8 cellular contexts compared by ENCODE assay signal in genomic region chr16:56964243-56965148, GRCh38. TPM values are rescaled to one million over a fixed set of nuclear protein-coding genes. Genes with fewer than 3 reads are reported as not detected.
DNase-seq lines count a peak whose midpoint lies in the region; ATAC-seq, FAIRE-seq and TF ChIP-seq lines count a peak whose summit lies in the region.

No MANE protein-coding gene starts in this region.

- no peak overlapping the region for H3K14ac ChIP-seq in H1 (ENCODE audit: insufficient read length)

- no peaks in the 10 kb centered on the region for H3K9me3 ChIP-seq in HAP-1
- H3K9me3 ChIP-seq in H1 (ENCODE audit: insufficient read depth in 2 of 2, low read depth in 1 of 2, low read length in 1 of 2) = no peaks in the 10 kb centered on the region

- H4K8ac ChIP-seq in H1 (ENCODE audit: extremely low read depth, insufficient read depth, low read length) = peak overlapping the region; percentile 97; the same call in 1 of the 2 replicates

- peak overlapping the region; percentile 89 for H4K91ac ChIP-seq in H1 (replicated peaks; ENCODE audit: insufficient read length, low read length)

- peak; percentile 79 to 86 for TF ChIP-seq RAD21 in H1 (IDR thresholded peaks at IDR 0.05 in 1 of 2, conservative IDR thresholded peaks at IDR 0.05 in 1 of 2; ENCODE audit: low read depth in 2 of 2, low read length in 2 of 2)

- no peaks in the 10 kb centered on the region for H4K20me1 ChIP-seq in H1 (replicated peaks in 1 of 2; ENCODE audit: control insufficient read depth in 1 of 2, insufficient read depth in 2 of 2, low read length in 2 of 2)

- H2BK120ac ChIP-seq in H1 (replicated peaks; ENCODE audit: low read depth, low read length) = no peak overlapping the region

- peak overlapping the region in 1 of 2 experiments; percentile 36; a peak in 2 of 4 replicates for H3K4me2 ChIP-seq in H1 (ENCODE audit: insufficient read depth in 1 of 2, low read depth in 2 of 2, low read length in 2 of 2)

- no peak for TF ChIP-seq POLR2A in H1 (IDR thresholded peaks at IDR 0.05; ENCODE audit: control extremely low read depth in 1 of 2, low read depth in 2 of 2, low read length in 2 of 2)

- peak overlapping the region; percentile 69 for H3K4ac ChIP-seq in H1 (replicated peaks; ENCODE audit: insufficient read length, low read depth, low read length)

- H3K9ac ChIP-seq in H1 (replicated peaks in 1 of 4; ENCODE audit: extremely low read depth in 1 of 4, low read depth in 3 of 4, low read length in 3 of 4) = no peak overlapping the region; a peak in 1 of 7 replicates

- H3K4me3 ChIP-seq in HAP-1 (no peak overlapping the region), H1 (ENCODE audit: extremely low read depth in 1 of 4, insufficient read depth in 2 of 4, low read depth in 3 of 4, low read length in 4 of 4) (no peak overlapping the region)

- peak overlapping the region; percentile 72 for H4K5ac ChIP-seq in H1 (ENCODE audit: insufficient read length, low read depth, low read length)

- H2AFZ ChIP-seq in H1 (ENCODE audit: low read length) = peak overlapping the region; percentile 99; the same call in 1 of the 2 replicates

- TF ChIP-seq CTCF in H1 (IDR thresholded peaks at IDR 0.05; ENCODE audit: control extremely low read depth in 1 of 3, insufficient read depth in 1 of 3, low read depth in 1 of 3, low read length in 3 of 3) = peak; percentile 98 to 100 (median 99)

- H2BK12ac ChIP-seq in H1 (ENCODE audit: low read depth, low read length) = no peak overlapping the region; the same call in 1 of the 2 replicates

- no peak overlapping the region for H2BK5ac ChIP-seq in H1 (ENCODE audit: low read depth, low read length)

- H3K18ac ChIP-seq in H1 (ENCODE audit: extremely low read depth, low read length) = peak overlapping the region; percentile 87; the same call in 1 of the 2 replicates

- H3K79me1 ChIP-seq in H1 (ENCODE audit: low read depth, low read length) = no peaks in the 10 kb centered on the region

- no peak overlapping the region for H3K23ac ChIP-seq in H1 (ENCODE audit: insufficient read length)

- H2BK20ac ChIP-seq in H1 (ENCODE audit: low read length) = peak overlapping the region; percentile 90; the same call in 1 of the 2 replicates

- WGBS in H1 (ENCODE audit: extremely low coverage in 1 of 2, insufficient coverage in 1 of 2, insufficient read length in 1 of 2, insufficient replicate concordance in 2 of 2, low coverage in 1 of 2, low lambda C conversion rate in 2 of 2, missing lambda C conversion rate in 1 of 2), 2 experiments = 46% methylated on average over 30 of the region's 30 CpGs; no CpG with 5 or more reads in 1 of the 2 experiments

- peak in 1 of 2 experiments; percentile 62; a peak in 1 of 3 replicates for TF ChIP-seq EP300 in H1 (IDR thresholded peaks at IDR 0.05; ENCODE audit: borderline replicate concordance in 1 of 2, low read depth in 2 of 2, low read length in 2 of 2)

- no peaks in the 10 kb centered on the region for H3K27me3 ChIP-seq in HAP-1 (ENCODE audit: low read depth)
- no peaks in the 10 kb centered on the region; a peak in 1 of 7 replicates for H3K27me3 ChIP-seq in H1 (replicated peaks in 1 of 4; ENCODE audit: control insufficient read depth in 3 of 4, extremely low read depth in 1 of 4, insufficient read depth in 3 of 4, low read length in 3 of 4)

- DNase-seq in Daoy (ENCODE audit: low read depth) = peak; percentile 72
- peak; percentile 85 to 98 for DNase-seq in HAP-1 (ENCODE audit: low spot score in 2 of 2)
- DNase-seq in NK-92 (lab: John Stamatoyannopoulos, UW; ENCODE audit: unreplicated experiment) = peak; percentile 64
- peak; percentile 99 for DNase-seq in activated CD8-positive, alpha-beta memory T cell treated with anti-CD3 and anti-CD28 coated beads for 24 hours
- DNase-seq in H1 (ENCODE audit: low read depth in 1 of 2, low spot score in 2 of 2) = peak; percentile 88 to 100
- peak; percentile 70 for DNase-seq in midbrain (lab: John Stamatoyannopoulos, UW)
- peak; percentile 93 for DNase-seq in stimulated activated CD8-positive, alpha-beta memory T cell treated with anti-CD3 and anti-CD28 coated beads, Interleukin-4, amount 100 ng/mL, for 24 hours (ENCODE audit: low read depth)

- no peak overlapping the region for H3K27ac ChIP-seq in H1 (ENCODE audit: low read depth, low read length)

- FAIRE-seq in H1 (lab: Jason Lieb, UNC) = peak; percentile 39

- no peaks in the 10 kb centered on the region for H3K79me2 ChIP-seq in H1 (ENCODE audit: control insufficient read depth in 1 of 2, insufficient read depth in 2 of 2, low read length in 2 of 2)

- POLR2A ChIA-PET in H1 (lab: Charles Lee; ENCODE audit: partially characterized antibody) = interaction anchor here (1.2 to 1.5 kb wide), 2 partner anchors 21 to 22 kb away, joined by 3 read pairs; no protein-coding TSS in a partner anchor

- no peak for ATAC-seq in HG03439 (IDR thresholded peaks at IDR 0.05; ENCODE audit: unreplicated experiment)

- CTCF ChIA-PET in H1 (lab: Charles Lee; ENCODE audit: partially characterized antibody) = interaction anchor here (0.6 to 8.2 kb wide), 51 partner anchors 8 to 714 kb away, joined by 3 to 75 read pairs (median 5); partner anchors contain the start of genes CPNE2 and NLRC5

- no peak overlapping the region for H2AK5ac ChIP-seq in H1 (ENCODE audit: low read depth, low read length)

- H3K4me1 ChIP-seq in HAP-1 (peaks cover 9% of the 10 kb centered on the region), H1 (replicated peaks in 1 of 4; ENCODE audit: control insufficient read depth in 3 of 4, insufficient read depth in 4 of 4, low read length in 3 of 4) (peaks cover 0 to 2% (median 1%) of the 10 kb centered on the region in 4 experiments; a peak in 4 of 7 replicates)

- H3K56ac ChIP-seq in H1 (replicated peaks; ENCODE audit: insufficient read length, low read depth, low read length) = no peak overlapping the region

- peak overlapping the region; percentile 95; the same call in 1 of the 2 replicates for H2BK15ac ChIP-seq in H1 (ENCODE audit: low read length)

- H3K36me3 ChIP-seq in HAP-1 (replicated peaks) = no peaks in the 10 kb centered on the region
- no peaks in the 10 kb centered on the region for H3K36me3 ChIP-seq in H1 (ENCODE audit: control insufficient read depth in 2 of 4, insufficient read depth in 4 of 4, low read length in 3 of 4)

- no peaks in the 10 kb centered on the region for H3K23me2 ChIP-seq in H1 (ENCODE audit: low read depth, low read length)

- in situ Hi-C loops in HAP-1 (cut with MboI; ENCODE audit: low sequenced_read_pairs) = no loop called here

TF ChIP-seq in H1, 55 proteins besides CTCF, POLR2A, EP300 and RAD21 (continues in another document):
- TF ChIP-seq USF2 (IDR thresholded peaks at IDR 0.05; ENCODE audit: low read length) = no peak
- TF ChIP-seq CTBP2 (IDR thresholded peaks at IDR 0.05; ENCODE audit: borderline replicate concordance, insufficient read depth, insufficient read length, low read length) = no peak
- TF ChIP-seq NANOG (IDR thresholded peaks at IDR 0.05; ENCODE audit: insufficient read depth, low read depth, low read length, poor library complexity, severe bottlenecking) = no peak
- TF ChIP-seq SIN3A (conservative IDR thresholded peaks at IDR 0.05 in 1 of 2, IDR thresholded peaks at IDR 0.05 in 1 of 2; ENCODE audit: low read depth in 1 of 2, low read length in 2 of 2) = 0 out of 4 replicates have a peak, but pooled peaks of 1 of the 2 experiments have one; percentile 25

RNA-seq across cellular contexts. Expression of gene CETP, which starts 2.7 kb away (rescaled TPM):
- total RNA-seq in Daoy (2014; rRNA removed; shearing (Covaris generic)) = not detected in 2 replicates
- not detected in 2 replicates for total RNA-seq in H1 (2021; fragmentation: NEBNext Ultra II Directional; extraction: Animal tissue kit (Norgen Biotek cat#: 25700))
- not detected in 2 replicates for polyA plus RNA-seq in H1 (2011; rRNA removed)
- not detected for polyA plus RNA-seq in H1 (2011; cell fraction: cytosol; rRNA removed)
- not detected for polyA plus RNA-seq in H1 (2011; cell fraction: nucleus; rRNA removed)
- 0.09 TPM in 1 of 4 replicates, not detected in the others for polyA plus RNA-seq in H1 (2012, experiment 1 of 2)
- not detected for polyA plus RNA-seq in H1 (2012, experiment 2 of 2)
- not detected for polyA plus RNA-seq in H1 (2013, experiment 1 of 2)
- 0.02 TPM for polyA plus RNA-seq in H1 (2013, experiment 2 of 2)
- not detected in 2 replicates for polyA minus RNA-seq in H1 (2011; rRNA and poly(A)+ RNA removed)
- polyA minus RNA-seq in H1 (2011; cell fraction: cytosol; rRNA and poly(A)+ RNA removed) = not detected
- polyA minus RNA-seq in H1 (2011; cell fraction: nucleus; rRNA and poly(A)+ RNA removed) = not detected

RNA-seq across cellular contexts. Expression of gene NLRC5, which starts 24.9 kb away (rescaled TPM):
- 6.5 and 9.0 TPM in 2 replicates for total RNA-seq in Daoy (2014; rRNA removed; shearing (Covaris generic))
- 2.8 and 3.2 TPM in 2 replicates for total RNA-seq in H1 (2021; fragmentation: NEBNext Ultra II Directional; extraction: Animal tissue kit (Norgen Biotek cat#: 25700))
- polyA plus RNA-seq in H1 (2011; rRNA removed) = 2.0 and 2.2 TPM in 2 replicates
- 1.8 TPM for polyA plus RNA-seq in H1 (2011; cell fraction: cytosol; rRNA removed)
- 8.8 TPM for polyA plus RNA-seq in H1 (2011; cell fraction: nucleus; rRNA removed)
- 0.97 to 4.4 TPM (median 2.8 TPM) in 4 replicates for polyA plus RNA-seq in H1 (2012, experiment 1 of 2)
- 1.3 TPM for polyA plus RNA-seq in H1 (2012, experiment 2 of 2)
- 1.3 TPM for polyA plus RNA-seq in H1 (2013, experiment 1 of 2)
- polyA plus RNA-seq in H1 (2013, experiment 2 of 2) = 1.1 TPM
- polyA minus RNA-seq in H1 (2011; rRNA and poly(A)+ RNA removed) = 4.4 and 5.0 TPM in 2 replicates
- polyA minus RNA-seq in H1 (2011; cell fraction: cytosol; rRNA and poly(A)+ RNA removed) = 2.4 TPM
- 10.5 TPM for polyA minus RNA-seq in H1 (2011; cell fraction: nucleus; rRNA and poly(A)+ RNA removed)

RNA-seq across cellular contexts. Expression of gene HERPUD1, which starts 32.6 kb away (rescaled TPM):
- 24.3 and 29.4 TPM in 2 replicates for total RNA-seq in Daoy (2014; rRNA removed; shearing (Covaris generic))
- total RNA-seq in H1 (2021; fragmentation: NEBNext Ultra II Directional; extraction: Animal tissue kit (Norgen Biotek cat#: 25700)) = 34.7 and 35.6 TPM in 2 replicates
- 17.5 and 23.3 TPM in 2 replicates for polyA plus RNA-seq in H1 (2011; rRNA removed)
- polyA plus RNA-seq in H1 (2011; cell fraction: cytosol; rRNA removed) = 19.8 TPM
- polyA plus RNA-seq in H1 (2011; cell fraction: nucleus; rRNA removed) = 30.6 TPM
- polyA plus RNA-seq in H1 (2012, experiment 1 of 2) = 20.0 to 28.0 TPM (median 25.9 TPM) in 4 replicates
- 11.5 TPM for polyA plus RNA-seq in H1 (2012, experiment 2 of 2)
- 17.6 TPM for polyA plus RNA-seq in H1 (2013, experiment 1 of 2)
- polyA plus RNA-seq in H1 (2013, experiment 2 of 2) = 17.8 TPM
- 35.3 and 36.1 TPM in 2 replicates for polyA minus RNA-seq in H1 (2011; rRNA and poly(A)+ RNA removed)
- polyA minus RNA-seq in H1 (2011; cell fraction: cytosol; rRNA and poly(A)+ RNA removed) = 47.9 TPM
- 32.3 TPM for polyA minus RNA-seq in H1 (2011; cell fraction: nucleus; rRNA and poly(A)+ RNA removed)
